ENCODE assay signal across 1 cellular context in genomic region chr15:26771917-26772587, GRCh38.
TF ChIP-seq lines count a peak whose summit lies in the region.

No MANE protein-coding gene starts in this region.

TF ChIP-seq in GM23338, 12 proteins besides CTCF, POLR2A, EP300 and RAD21 (continued from another document):
- TF ChIP-seq ZNF462 (CRISPR knock-in tag; IDR thresholded peaks at IDR 0.05), result no peak
- no peak for TF ChIP-seq JUNB (IDR thresholded peaks at IDR 0.05; ENCODE audit: unreplicated experiment)
- no peak for TF ChIP-seq EZH2phosphoT487 (IDR thresholded peaks at IDR 0.05; ENCODE audit: unreplicated experiment)
- TF ChIP-seq, protein P1, sequence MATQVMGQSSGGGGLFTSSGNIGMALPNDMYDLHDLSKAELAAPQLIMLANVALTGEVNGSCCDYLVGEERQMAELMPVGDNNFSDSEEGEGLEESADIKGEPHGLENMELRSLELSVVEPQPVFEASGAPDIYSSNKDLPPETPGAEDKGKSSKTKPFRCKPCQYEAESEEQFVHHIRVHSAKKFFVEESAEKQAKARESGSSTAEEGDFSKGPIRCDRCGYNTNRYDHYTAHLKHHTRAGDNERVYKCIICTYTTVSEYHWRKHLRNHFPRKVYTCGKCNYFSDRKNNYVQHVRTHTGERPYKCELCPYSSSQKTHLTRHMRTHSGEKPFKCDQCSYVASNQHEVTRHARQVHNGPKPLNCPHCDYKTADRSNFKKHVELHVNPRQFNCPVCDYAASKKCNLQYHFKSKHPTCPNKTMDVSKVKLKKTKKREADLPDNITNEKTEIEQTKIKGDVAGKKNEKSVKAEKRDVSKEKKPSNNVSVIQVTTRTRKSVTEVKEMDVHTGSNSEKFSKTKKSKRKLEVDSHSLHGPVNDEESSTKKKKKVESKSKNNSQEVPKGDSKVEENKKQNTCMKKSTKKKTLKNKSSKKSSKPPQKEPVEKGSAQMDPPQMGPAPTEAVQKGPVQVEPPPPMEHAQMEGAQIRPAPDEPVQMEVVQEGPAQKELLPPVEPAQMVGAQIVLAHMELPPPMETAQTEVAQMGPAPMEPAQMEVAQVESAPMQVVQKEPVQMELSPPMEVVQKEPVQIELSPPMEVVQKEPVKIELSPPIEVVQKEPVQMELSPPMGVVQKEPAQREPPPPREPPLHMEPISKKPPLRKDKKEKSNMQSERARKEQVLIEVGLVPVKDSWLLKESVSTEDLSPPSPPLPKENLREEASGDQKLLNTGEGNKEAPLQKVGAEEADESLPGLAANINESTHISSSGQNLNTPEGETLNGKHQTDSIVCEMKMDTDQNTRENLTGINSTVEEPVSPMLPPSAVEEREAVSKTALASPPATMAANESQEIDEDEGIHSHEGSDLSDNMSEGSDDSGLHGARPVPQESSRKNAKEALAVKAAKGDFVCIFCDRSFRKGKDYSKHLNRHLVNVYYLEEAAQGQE (IDR thresholded peaks at IDR 0.05; ENCODE audit: unreplicated experiment), result no peak
- no peak for TF ChIP-seq ZNF331 (CRISPR knock-in tag; IDR thresholded peaks at IDR 0.05; ENCODE audit: low read depth)
